1 cellular context compared by ENCODE assay signal in genomic region chr6:63269470-63269869, GRCh38.
A peak's percentile ranks its signal among the peaks of the same experiment; 100 is the strongest.
TF ChIP-seq lines count a peak whose summit lies in the region.

No MANE protein-coding gene starts in this region.

TF ChIP-seq in GM12878, 131 proteins besides CTCF, POLR2A, EP300 and RAD21:
- TF ChIP-seq NR2C1 (IDR thresholded peaks at IDR 0.05) (no peak), MEF2B (IDR thresholded peaks at IDR 0.05; ENCODE audit: partially characterized antibody, poor library complexity, severe bottlenecking) (peak; percentile 43), MTA2 (IDR thresholded peaks at IDR 0.05; ENCODE audit: low read depth) (peak; percentile 36; the same call in 1 of the 2 replicates)
